16 cellular contexts compared by ENCODE assay signal in genomic region chr19:7909471-7910067, GRCh38. TPM values are rescaled to one million over a fixed set of nuclear protein-coding genes. Genes with fewer than 3 reads are reported as not detected.
DNase-seq lines count a peak whose midpoint lies in the region; ATAC-seq, FAIRE-seq and TF ChIP-seq lines count a peak whose summit lies in the region.
"Had no signal": no experiment of that assay in that cellular context is flagged by ENCODE, and none has a peak within 500 bp of the region (broad histone marks: within the 10 kb centered on the region; RNA-seq: fewer than 3 reads in every experiment).

No MANE protein-coding gene starts in this region.

- H3K9ac ChIP-seq in kidney (ENCODE audit: low read length in 2 of 2): no peak overlapping the region

- ATAC-seq in right cardiac atrium: no peak
- no peak for ATAC-seq in esophagus mucosa
- no peak for ATAC-seq in HG02970 (IDR thresholded peaks at IDR 0.05; ENCODE audit: low FRiP score, unreplicated experiment)
- no peak for ATAC-seq in GM19023 (IDR thresholded peaks at IDR 0.05; ENCODE audit: unreplicated experiment)
- ATAC-seq: GM12878 had no signal

- H3K36me3 ChIP-seq in right atrium auricular region (peaks cover 53% of the 10 kb centered on the region), kidney (ENCODE audit: control insufficient read depth in 1 of 2, insufficient read depth in 2 of 2, low read length in 2 of 2) (peaks cover 2 to 10% of the 10 kb centered on the region in 2 donors), osteoblast (ENCODE audit: insufficient read depth, low read length) (peaks cover 14% of the 10 kb centered on the region)

- TF ChIP-seq CTCF in right atrium auricular region (IDR thresholded peaks at IDR 0.05) (no peak), kidney (IDR thresholded peaks at IDR 0.05; ENCODE audit: borderline replicate concordance, extremely low read depth, insufficient read depth) (no peak), osteoblast (IDR thresholded peaks at IDR 0.05; ENCODE audit: extremely low read depth, low read depth, low read length) (no peak)

- peaks cover 37% of the 10 kb centered on the region for H3K79me2 ChIP-seq in osteoblast (ENCODE audit: insufficient read depth, low read length)

- no peak overlapping the region for H3K4me3 ChIP-seq in right cardiac atrium (ENCODE audit: low read length)
- no peak overlapping the region for H3K4me3 ChIP-seq in right atrium auricular region
- no peak overlapping the region for H3K4me3 ChIP-seq in kidney (ENCODE audit: low read length in 2 of 2)
- no peak overlapping the region for H3K4me3 ChIP-seq in osteoblast (ENCODE audit: insufficient read depth, low read length)
- H3K4me3 ChIP-seq: GM12878, HAP-1 had no signal

- H3K27me3 ChIP-seq in right cardiac atrium (ENCODE audit: control insufficient read depth, insufficient read depth): no peaks in the 10 kb centered on the region
- H3K27me3 ChIP-seq in right atrium auricular region: no peaks in the 10 kb centered on the region
- no peaks in the 10 kb centered on the region for H3K27me3 ChIP-seq in osteoblast (ENCODE audit: insufficient read depth, low read length)

- H3K4me2 ChIP-seq in osteoblast (ENCODE audit: insufficient read depth, low read length): no peak overlapping the region

- no peak for FAIRE-seq in kidney (lab: Jason Lieb, UNC)
- FAIRE-seq: GM12878, H1 had no signal

- peak in 2 of 3 donors; percentile 32 to 59 for DNase-seq in right cardiac atrium
- no peak for DNase-seq in right atrium auricular region (ENCODE audit: low spot score)
- DNase-seq in kidney: peak; percentile 74
- peak; percentile 83 for DNase-seq in osteoblast (ENCODE audit: insufficient read length, low spot score, missing footprints)
- DNase-seq: 8988T; ACHN; CD4-positive, alpha-beta memory T cell; DMS79 had no signal

- H4K20me1 ChIP-seq in osteoblast (ENCODE audit: insufficient read depth, low read length): peaks cover 34% of the 10 kb centered on the region

- WGBS in right cardiac atrium: 90% methylated on average over 21 of the region's 21 CpGs

- H2AFZ ChIP-seq in osteoblast (ENCODE audit: low read length): no peak overlapping the region

- H3K27ac ChIP-seq in right cardiac atrium (ENCODE audit: low read length) (no peak overlapping the region), right atrium auricular region (no peak overlapping the region), kidney (ENCODE audit: low read depth in 2 of 2, low read length in 2 of 2) (no peak overlapping the region), osteoblast (ENCODE audit: low read depth, low read length) (no peak overlapping the region)
- H3K27ac ChIP-seq: C4-2B had no signal

- intact Hi-C loops in right cardiac atrium (cut with DNase I): no loop called here
- intact Hi-C loops in kidney (cut with DNase I): no loop called here

- H3K9me3 ChIP-seq in right cardiac atrium (ENCODE audit: control insufficient read depth, low read length): no peaks in the 10 kb centered on the region
- no peaks in the 10 kb centered on the region for H3K9me3 ChIP-seq in right atrium auricular region
- no peaks in the 10 kb centered on the region for H3K9me3 ChIP-seq in kidney (ENCODE audit: control insufficient read depth in 1 of 2, low read length in 2 of 2)
- H3K9me3 ChIP-seq in osteoblast (ENCODE audit: low read depth, low read length): no peaks in the 10 kb centered on the region
- H3K9me3 ChIP-seq: HAP-1 had no signal

- H3K4me1 ChIP-seq in right cardiac atrium (ENCODE audit: control insufficient read depth, insufficient read depth, low read length) (peaks cover 3% of the 10 kb centered on the region), right atrium auricular region (peaks cover 0 to 40% of the 10 kb centered on the region in 2 donors), kidney (ENCODE audit: control insufficient read depth in 1 of 2, insufficient read depth in 1 of 2, low read depth in 1 of 2, low read length in 2 of 2) (peaks cover 8 to 14% of the 10 kb centered on the region in 2 donors), osteoblast (ENCODE audit: insufficient read depth, low read length) (peaks cover 8% of the 10 kb centered on the region)

RNA-seq across cellular contexts. Expression of gene TGFBR3L, which starts 5.1 kb away (rescaled TPM):
- total RNA-seq in right cardiac atrium (10 to 100 TPM in 3 of 4 donors, 1 to 10 TPM in 1; 8.0 to 17.6 (median 14.5) TPM), right atrium auricular region (10 to 100 TPM; 22.1 to 26.7 TPM), kidney (0.44 TPM), osteoblast (under 0.01 TPM in 1 of 2 replicates, not detected in the other), esophagus mucosa (0.72 TPM)
- polyA plus RNA-seq in right cardiac atrium (2.4 TPM), kidney (ENCODE audit: insufficient read depth, low read depth, low replicate concordance) (1.5 TPM)
- total RNA-seq: G401 had no signal
- polyA plus RNA-seq: CD4-positive, alpha-beta memory T cell had no signal

RNA-seq across cellular contexts. Expression of gene MAP2K7, which starts 5.9 kb away (rescaled TPM):
- total RNA-seq in right cardiac atrium (10 to 100 TPM; 23.2 to 32.6 (median 28.5) TPM), right atrium auricular region (10 to 100 TPM; 12.0 to 14.4 TPM), kidney (37.0 TPM), osteoblast (12.4 and 14.8 TPM in 2 replicates), esophagus mucosa (15.4 TPM)
- polyA plus RNA-seq in right cardiac atrium (26.9 TPM), kidney (ENCODE audit: insufficient read depth, low read depth, low replicate concordance) (16.7 TPM)

RNA-seq across cellular contexts. Expression of gene SNAPC2, which starts 10.6 kb away (rescaled TPM):
- total RNA-seq in right cardiac atrium (10 to 100 TPM in 3 of 4 donors, 1 to 10 TPM in 1; 9.6 to 14.4 (median 11.0) TPM), right atrium auricular region (10 to 100 TPM; 14.1 to 16.5 TPM), kidney (18.4 TPM), osteoblast (16.8 and 18.5 TPM in 2 replicates), esophagus mucosa (7.9 TPM)
- polyA plus RNA-seq in right cardiac atrium (12.2 TPM), kidney (ENCODE audit: insufficient read depth, low read depth, low replicate concordance) (24.3 TPM)

RNA-seq across cellular contexts. Expression of gene CTXN1, which starts 16.4 kb away (rescaled TPM):
- under 1 TPM in 2 of 4 donors, not detected in 2; 0.24 to 0.34 TPM for total RNA-seq in right cardiac atrium
- polyA plus RNA-seq in right cardiac atrium: 0.16 TPM
- 1 to 10 TPM; 1.7 to 4.2 TPM for total RNA-seq in right atrium auricular region
- 25.9 TPM for total RNA-seq in kidney
- polyA plus RNA-seq in kidney (ENCODE audit: insufficient read depth, low read depth, low replicate concordance): 8.9 TPM
- 1.5 and 2.5 TPM in 2 replicates for total RNA-seq in osteoblast
- not detected for total RNA-seq in esophagus mucosa
- total RNA-seq: CD4-positive, alpha-beta memory T cell had no signal
- polyA plus RNA-seq: CD4-positive, alpha-beta memory T cell had no signal

RNA-seq across cellular contexts. Expression of gene LRRC8E, which starts 21.3 kb away (rescaled TPM):
- total RNA-seq in right cardiac atrium: 1 to 10 TPM in 2 of 4 donors, under 1 TPM in 2; 0.93 to 1.2 (median 0.97) TPM
- polyA plus RNA-seq in right cardiac atrium: 0.36 TPM
- total RNA-seq in right atrium auricular region: 1 to 10 TPM; 1.5 to 2.1 TPM
- total RNA-seq in kidney: 9.1 TPM
- polyA plus RNA-seq in kidney (ENCODE audit: insufficient read depth, low read depth, low replicate concordance): 2.2 TPM
- total RNA-seq in osteoblast: 10.5 and 17.4 TPM in 2 replicates
- 11.6 TPM for total RNA-seq in esophagus mucosa
- total RNA-seq: CD4-positive, alpha-beta memory T cell; G401; GM12878 had no signal
- polyA plus RNA-seq: CD4-positive, alpha-beta memory T cell had no signal
